ENCODE assay signal across 1 cellular context in the genomic region with DNA sequence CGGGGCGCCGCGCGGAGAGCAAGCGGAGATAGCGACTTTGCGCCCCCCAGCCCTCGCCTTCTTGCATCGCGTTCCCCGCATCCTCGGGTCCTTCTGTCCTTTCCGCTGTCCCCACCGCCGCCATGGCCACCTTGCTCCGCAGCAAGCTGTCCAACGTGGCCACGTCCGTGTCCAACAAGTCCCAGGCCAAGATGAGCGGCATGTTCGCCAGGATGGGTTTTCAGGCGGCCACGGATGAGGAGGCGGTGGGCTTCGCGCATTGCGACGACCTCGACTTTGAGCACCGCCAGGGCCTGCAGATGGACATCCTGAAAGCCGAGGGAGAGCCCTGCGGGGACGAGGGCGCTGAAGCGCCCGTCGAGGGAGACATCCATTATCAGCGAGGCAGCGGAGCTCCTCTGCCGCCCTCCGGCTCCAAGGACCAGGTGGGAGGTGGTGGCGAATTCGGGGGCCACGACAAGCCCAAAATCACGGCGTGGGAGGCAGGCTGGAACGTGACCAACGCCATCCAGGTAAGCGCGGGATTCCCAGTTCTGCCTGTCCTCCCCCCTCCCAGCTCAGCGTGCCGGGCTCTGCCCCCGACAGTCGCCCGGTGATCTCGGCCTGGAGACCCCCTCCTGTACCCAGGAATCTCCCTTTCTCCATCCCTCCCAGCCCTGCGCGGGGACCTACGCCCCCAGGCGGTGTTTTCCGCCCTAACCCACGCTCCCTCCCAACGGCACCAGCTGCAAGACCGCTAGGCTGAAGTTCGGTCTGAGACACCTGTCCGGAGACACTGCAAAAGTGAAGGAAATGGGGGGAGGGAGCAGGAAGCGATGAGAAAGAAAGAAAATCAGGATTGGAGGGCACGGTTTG.
A peak's percentile ranks its signal among the peaks of the same experiment; 100 is the strongest.
TF ChIP-seq lines count a peak whose summit lies in the region.

No MANE protein-coding gene starts in this region.

TF ChIP-seq in K562, 482 proteins besides CTCF, POLR2A, EP300 and RAD21:
- TF ChIP-seq ZBTB33 (CRISPR knock-in tag; IDR thresholded peaks at IDR 0.05): peak; percentile 40; the same call in 1 of the 2 replicates
- no peak for TF ChIP-seq HCFC1 (IDR thresholded peaks at IDR 0.05; ENCODE audit: low read depth, low read length)
- TF ChIP-seq TFAP4 (CRISPR knock-in tag; IDR thresholded peaks at IDR 0.05; ENCODE audit: borderline replicate concordance): peak; percentile 38; the same call in 1 of the 2 replicates
- 0 out of 2 replicates have a peak, but pooled peaks have one; percentile 17 for TF ChIP-seq RBFOX2 (IDR thresholded peaks at IDR 0.05; ENCODE audit: low read depth, low read length)
